Comparison of ENCODE assay signal across 8 cellular contexts in the genomic region with DNA sequence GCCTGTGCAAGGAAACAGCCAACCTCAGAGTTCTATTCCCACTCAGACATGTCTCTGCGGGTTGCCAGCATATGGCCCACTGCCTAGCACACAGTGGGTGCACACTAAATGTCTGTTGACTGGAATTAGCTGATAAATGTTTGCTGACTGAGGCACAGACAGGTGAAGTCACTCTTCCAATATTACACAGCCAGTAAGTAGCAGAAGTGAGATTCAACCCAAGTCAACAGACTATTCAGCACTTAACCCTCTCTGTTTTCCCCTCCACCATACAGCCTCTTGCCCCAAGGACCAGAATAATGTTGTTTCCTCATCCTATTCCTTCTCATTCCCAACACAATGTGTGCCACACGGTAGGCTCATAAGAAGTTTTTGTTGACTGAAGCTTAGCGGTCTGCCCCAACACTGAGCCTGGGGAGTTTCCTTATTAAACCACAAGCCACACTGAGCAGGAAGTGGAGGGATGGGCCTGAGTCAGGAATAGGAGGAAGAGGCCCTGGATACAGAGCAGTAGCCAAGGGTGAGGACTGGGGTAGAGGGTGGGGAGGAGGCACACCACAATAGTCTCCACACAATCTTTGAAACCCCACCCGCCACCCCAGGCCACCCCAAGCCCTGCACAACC. TPM values are rescaled to one million over a fixed set of nuclear protein-coding genes. Genes with fewer than 3 reads are reported as not detected.
DNase-seq lines count a peak whose midpoint lies in the region; ATAC-seq and TF ChIP-seq lines count a peak whose summit lies in the region.

No MANE protein-coding gene starts in this region.

- no peaks in the 10 kb centered on the region for H3K27me3 ChIP-seq in prostate gland (replicated peaks; ENCODE audit: insufficient read depth)

- POLR2A ChIA-PET in activated CD4-positive, alpha-beta T cell treated with anti-CD3 and anti-CD28 coated beads for 36 hours (lab: Charles Lee), result interaction anchor here (0.6 to 1.3 kb wide), 3 partner anchors 15 to 318 kb away, joined by 3 to 5 read pairs (median 4); partner anchors contain the start of gene IL10RA

- TF ChIP-seq POLR2A in prostate gland (IDR thresholded peaks at IDR 0.05), result no peak

- no peak overlapping the region for H3K4me3 ChIP-seq in prostate gland

- 72% methylated on average over 4 of the region's 4 CpGs for WGBS in prostate gland

- no peaks in the 10 kb centered on the region for H3K36me3 ChIP-seq in prostate gland

- intact Hi-C loops in activated CD4-positive, alpha-beta T cell treated with anti-CD3 and anti-CD28 coated beads for 36 hours (cut with DNase I, micrococcal nuclease), result loop anchor here in 1 of 2 experiments (2.0 kb wide), 1 partner anchor 16 kb away; the partner anchor contains the start of gene IL10RA
- intact Hi-C loops in prostate gland (cut with DNase I), result no loop called here

- H3K27ac Mint-ChIP-seq in activated CD4-positive, alpha-beta T cell treated with anti-CD3 and anti-CD28 coated beads for 36 hours, result peak overlapping the region; percentile 74
- peak overlapping the region; percentile 56 for H3K27ac Mint-ChIP-seq in activated naive CD8-positive, alpha-beta T cell treated with anti-CD3 and anti-CD28 coated beads, Interleukin-2, amount 50 U/mL, for 24 hours
- no peak overlapping the region for H3K27ac Mint-ChIP-seq in osteocyte (ENCODE audit: unreplicated experiment)

- H3K4me1 ChIP-seq in prostate gland (replicated peaks), result no peaks in the 10 kb centered on the region

- peak overlapping the region; percentile 4 for H3K4me3 Mint-ChIP-seq in activated CD4-positive, alpha-beta T cell treated with anti-CD3 and anti-CD28 coated beads for 36 hours
- peak overlapping the region; percentile 39 for H3K4me3 Mint-ChIP-seq in activated naive CD8-positive, alpha-beta T cell treated with anti-CD3 and anti-CD28 coated beads, Interleukin-2, amount 50 U/mL, for 24 hours
- no peak overlapping the region for H3K4me3 Mint-ChIP-seq in osteocyte (ENCODE audit: unreplicated experiment)

- H3K9me3 ChIP-seq in prostate gland, result no peaks in the 10 kb centered on the region

- TF ChIP-seq CTCF in osteocyte (IDR thresholded peaks at IDR 0.05) (no peak), prostate gland (IDR thresholded peaks at IDR 0.05) (no peak)

- H3K4me1 Mint-ChIP-seq in activated CD4-positive, alpha-beta T cell treated with anti-CD3 and anti-CD28 coated beads for 36 hours, result peaks cover 65% of the 10 kb centered on the region
- H3K4me1 Mint-ChIP-seq in activated naive CD8-positive, alpha-beta T cell treated with anti-CD3 and anti-CD28 coated beads, Interleukin-2, amount 50 U/mL, for 24 hours, result peaks cover 65% of the 10 kb centered on the region
- peaks cover 2% of the 10 kb centered on the region for H3K4me1 Mint-ChIP-seq in osteocyte (ENCODE audit: unreplicated experiment)

- H3K9me3 Mint-ChIP-seq in activated CD4-positive, alpha-beta T cell treated with anti-CD3 and anti-CD28 coated beads for 36 hours (ENCODE audit: low read depth), result no peaks in the 10 kb centered on the region
- H3K9me3 Mint-ChIP-seq in activated naive CD8-positive, alpha-beta T cell treated with anti-CD3 and anti-CD28 coated beads, Interleukin-2, amount 50 U/mL, for 24 hours, result no peaks in the 10 kb centered on the region
- no peaks in the 10 kb centered on the region for H3K9me3 Mint-ChIP-seq in osteocyte (ENCODE audit: unreplicated experiment)

- peak; percentile 56 for DNase-seq in activated CD4-positive, alpha-beta T cell treated with anti-CD3 and anti-CD28 coated beads for 36 hours
- DNase-seq in activated CD4-positive, alpha-beta T cell treated with anti-CD3 and anti-CD28 coated beads, Interleukin-2, amount 50 U/mL, for 4 hours, result no peak
- DNase-seq in MV-4-11 (lab: John Stamatoyannopoulos, UW) (peak; percentile 92), osteocyte (ENCODE audit: extremely low spot score, unreplicated experiment) (peak; percentile 42), prostate gland (ENCODE audit: low spot score) (no peak), middle frontal gyrus (ENCODE audit: extremely low spot score, low spot score) (no peak), DMS79 treated with DMSO at 0.1 percent for 48 hours (lab: John Stamatoyannopoulos, UW) (no peak)
- DNase-seq in activated naive CD8-positive, alpha-beta T cell treated with anti-CD3 and anti-CD28 coated beads, Interleukin-2, amount 50 U/mL, for 24 hours, result no peak

- H3K27ac ChIP-seq in prostate gland, result no peak overlapping the region

- peak; percentile 69 for ATAC-seq in activated CD4-positive, alpha-beta T cell treated with anti-CD3 and anti-CD28 coated beads for 36 hours
- ATAC-seq in activated naive CD8-positive, alpha-beta T cell treated with anti-CD3 and anti-CD28 coated beads, Interleukin-2, amount 50 U/mL, for 24 hours, result peak; percentile 66

- no peaks in the 10 kb centered on the region for H3K36me3 Mint-ChIP-seq in activated CD4-positive, alpha-beta T cell treated with anti-CD3 and anti-CD28 coated beads for 36 hours (ENCODE audit: low read depth)
- peaks cover 3% of the 10 kb centered on the region for H3K36me3 Mint-ChIP-seq in activated naive CD8-positive, alpha-beta T cell treated with anti-CD3 and anti-CD28 coated beads, Interleukin-2, amount 50 U/mL, for 24 hours (ENCODE audit: low read depth)
- H3K36me3 Mint-ChIP-seq in osteocyte (ENCODE audit: unreplicated experiment), result no peaks in the 10 kb centered on the region

- CTCF ChIA-PET in activated CD4-positive, alpha-beta T cell treated with anti-CD3 and anti-CD28 coated beads for 36 hours (lab: Charles Lee), result interaction anchor here (0.6 to 1.6 kb wide), 6 partner anchors 10 to 592 kb away, joined by 3 to 7 read pairs (median 4); no protein-coding TSS in a partner anchor

- H3K27me3 Mint-ChIP-seq in activated CD4-positive, alpha-beta T cell treated with anti-CD3 and anti-CD28 coated beads for 36 hours, result no peaks in the 10 kb centered on the region
- H3K27me3 Mint-ChIP-seq in activated naive CD8-positive, alpha-beta T cell treated with anti-CD3 and anti-CD28 coated beads, Interleukin-2, amount 50 U/mL, for 24 hours, result no peaks in the 10 kb centered on the region
- H3K27me3 Mint-ChIP-seq in osteocyte (ENCODE audit: unreplicated experiment), result no peaks in the 10 kb centered on the region

RNA-seq across cellular contexts. Expression of gene IL10RA, which starts 15.7 kb away (rescaled TPM):
- total RNA-seq in activated CD4-positive, alpha-beta T cell treated with anti-CD3 and anti-CD28 coated beads for 36 hours, result 10 to 100 TPM; 57.1 to 79.4 TPM
- total RNA-seq in osteocyte (not detected in 2 replicates), prostate gland (10 to 100 TPM in 1 of 2 donors, 1 to 10 TPM in 1; 4.5 to 10.7 TPM)

RNA-seq across cellular contexts. Expression of gene TMPRSS13, which starts 41.3 kb away (rescaled TPM):
- total RNA-seq in activated CD4-positive, alpha-beta T cell treated with anti-CD3 and anti-CD28 coated beads for 36 hours, result 1 to 10 TPM; 1.7 TPM
- not detected in 2 replicates for total RNA-seq in osteocyte
- 10 to 100 TPM in 1 of 2 donors, 1 to 10 TPM in 1; 1.2 to 14.7 TPM for total RNA-seq in prostate gland

Comparison
In these comparisons a context has a peak if more than half of its experiments do, and no peak if none do; other contexts are left out.
1. DNase-seq: peak in activated CD4-positive, alpha-beta T cell treated with anti-CD3 and anti-CD28 coated beads for 36 hours (single experiment), MV-4-11 (single experiment) and osteocyte (single experiment); none in activated CD4-positive, alpha-beta T cell treated with anti-CD3 and anti-CD28 coated beads, Interleukin-2, amount 50 U/mL, for 4 hours (0 of 2), activated naive CD8-positive, alpha-beta T cell treated with anti-CD3 and anti-CD28 coated beads, Interleukin-2, amount 50 U/mL, for 24 hours (single experiment), prostate gland (single experiment), middle frontal gyrus (single experiment) and DMS79 treated with DMSO at 0.1 percent for 48 hours (single experiment).
2. RNA of gene IL10RA, which starts 15.7 kb away (total RNA-seq): 57.1 to 79.4 TPM in activated CD4-positive, alpha-beta T cell treated with anti-CD3 and anti-CD28 coated beads for 36 hours; 4.5 to 10.7 TPM in prostate gland and not detected in osteocyte; every median in the first group is over 4 times any median in the second.